Comparison of ENCODE assay signal across 1 cellular context in the genomic region with DNA sequence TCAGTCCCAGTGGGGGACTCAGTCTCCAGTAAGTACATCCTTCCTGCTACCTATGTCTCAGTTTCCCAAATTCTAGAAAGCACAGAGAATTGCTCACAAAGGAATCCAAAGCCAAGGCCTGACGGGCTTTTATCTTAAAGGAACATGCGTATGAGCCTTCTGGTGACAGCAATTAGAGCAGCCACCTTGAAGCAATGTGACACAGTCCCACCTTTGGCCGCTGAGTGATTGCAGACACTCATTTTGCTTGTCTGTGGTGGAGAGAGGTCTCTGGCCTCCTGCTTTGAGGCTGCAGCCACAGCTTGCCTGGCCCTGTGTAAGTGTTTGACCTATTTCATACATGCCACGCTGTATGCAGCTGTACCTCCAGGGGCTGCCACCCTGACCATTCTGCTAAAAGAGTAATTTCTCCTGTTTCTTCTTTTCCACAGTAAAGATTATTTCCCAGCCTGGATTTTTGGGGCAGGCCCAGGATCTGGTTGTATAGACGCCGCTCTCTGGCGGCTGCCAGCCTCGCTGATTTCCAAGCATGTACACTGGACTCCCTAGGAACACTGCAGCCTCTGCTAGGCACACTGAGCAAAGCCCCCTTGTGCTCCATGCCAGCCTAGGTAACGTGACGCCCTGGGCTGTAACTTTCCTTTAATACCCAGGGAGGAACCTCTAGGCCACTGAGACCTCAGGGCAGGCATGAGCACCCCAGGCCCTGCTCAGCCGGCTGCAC.
TF ChIP-seq lines count a peak whose summit lies in the region.

No MANE protein-coding gene starts in this region.

TF ChIP-seq in GM12891, 5 proteins besides CTCF, POLR2A, EP300 and RAD21:
- no peak for TF ChIP-seq POU2F2 (IDR thresholded peaks at IDR 0.05; ENCODE audit: low read depth, low read length)
- TF ChIP-seq POLR2AphosphoS5 (IDR thresholded peaks at IDR 0.05; ENCODE audit: low read depth, low read length): no peak
- TF ChIP-seq PAX5 (IDR thresholded peaks at IDR 0.05; ENCODE audit: insufficient read depth, low read length, severe bottlenecking): no peak
- no peak for TF ChIP-seq TAF1 (IDR thresholded peaks at IDR 0.05; ENCODE audit: low read depth, low read length)
- TF ChIP-seq SPI1 (IDR thresholded peaks at IDR 0.05; ENCODE audit: low read depth, low read length): no peak
